Comparison of ENCODE assay signal across 1 cellular context in the genomic region with DNA sequence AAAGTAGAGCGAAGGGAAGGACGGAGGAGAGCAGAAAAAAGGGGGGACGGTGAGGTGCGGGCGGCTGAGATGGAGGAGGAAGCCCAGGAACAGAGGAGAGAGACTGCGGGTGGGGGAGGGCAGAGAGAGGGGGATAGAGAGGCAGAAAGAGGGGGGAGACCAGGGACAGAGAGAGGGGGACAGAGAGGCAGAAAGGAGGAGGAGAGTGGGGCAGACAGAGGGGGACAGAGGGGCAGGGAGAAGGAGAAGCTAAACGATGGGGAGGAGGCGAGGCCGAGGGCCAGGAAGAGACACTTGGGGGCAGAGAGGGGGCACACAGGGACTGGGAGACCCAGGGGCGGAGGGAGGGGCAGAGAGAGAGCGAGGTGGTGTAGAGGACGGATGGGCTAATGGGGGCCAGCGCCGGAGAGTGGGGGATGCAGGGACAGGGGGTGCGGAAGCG.
TF ChIP-seq lines count a peak whose summit lies in the region.

No MANE protein-coding gene starts in this region.

TF ChIP-seq in HEK293, 187 proteins besides CTCF, POLR2A, EP300 and RAD21 (continued from another document):
- TF ChIP-seq ZNF362 (tag by site-specific recombination; IDR thresholded peaks at IDR 0.05) (no peak), ZNF701 (tag by site-specific recombination; IDR thresholded peaks at IDR 0.05) (no peak), ZNF292 (tag by site-specific recombination; IDR thresholded peaks at IDR 0.05; ENCODE audit: borderline replicate concordance, low read depth) (no peak), GLIS2 (tag by site-specific recombination; IDR thresholded peaks at IDR 0.05) (peak; percentile 89), ZBTB17 (tag by site-specific recombination; IDR thresholded peaks at IDR 0.05) (peak; percentile 20; the same call in 1 of the 2 replicates), ZNF623 (tag by site-specific recombination; IDR thresholded peaks at IDR 0.05) (no peak), ZNF600 (tag by site-specific recombination; IDR thresholded peaks at IDR 0.05) (no peak), ZNF830 (tag by site-specific recombination; IDR thresholded peaks at IDR 0.05; ENCODE audit: low read depth) (no peak), OSR2 (tag by site-specific recombination; IDR thresholded peaks at IDR 0.05) (no peak), GLI4 (tag by site-specific recombination; IDR thresholded peaks at IDR 0.05) (no peak), ZNF350 (tag by site-specific recombination; IDR thresholded peaks at IDR 0.05) (no peak), ZNF155 (tag by site-specific recombination; IDR thresholded peaks at IDR 0.05) (no peak), KLF8 (tag by site-specific recombination; IDR thresholded peaks at IDR 0.05) (peak; percentile 82), ZNF146 (tag by site-specific recombination; IDR thresholded peaks at IDR 0.05) (no peak), ZNF202 (tag by site-specific recombination; IDR thresholded peaks at IDR 0.05; ENCODE audit: borderline replicate concordance) (peak; percentile 92; the same call in 1 of the 2 replicates), ZNF560 (tag by site-specific recombination; IDR thresholded peaks at IDR 0.05; ENCODE audit: borderline replicate concordance) (no peak), GFI1B (tag by site-specific recombination; IDR thresholded peaks at IDR 0.05) (no peak), MYNN (tag by site-specific recombination; IDR thresholded peaks at IDR 0.05; ENCODE audit: borderline replicate concordance) (no peak), ZBTB48 (tag by site-specific recombination; IDR thresholded peaks at IDR 0.05) (peak; percentile 29; the same call in 1 of the 2 replicates), BCL11B (tag by site-specific recombination; IDR thresholded peaks at IDR 0.05; ENCODE audit: low read depth) (peak; percentile 52; the same call in 1 of the 2 replicates), ZNF18 (tag by site-specific recombination; IDR thresholded peaks at IDR 0.05) (no peak), ZNF140 (tag by site-specific recombination; IDR thresholded peaks at IDR 0.05) (no peak)
- TF ChIP-seq, protein P1, sequence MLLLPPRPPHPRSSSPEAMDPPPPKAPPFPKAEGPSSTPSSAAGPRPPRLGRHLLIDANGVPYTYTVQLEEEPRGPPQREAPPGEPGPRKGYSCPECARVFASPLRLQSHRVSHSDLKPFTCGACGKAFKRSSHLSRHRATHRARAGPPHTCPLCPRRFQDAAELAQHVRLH (tag by site-specific recombination; IDR thresholded peaks at IDR 0.05) = no peak
